In the genomic region with DNA sequence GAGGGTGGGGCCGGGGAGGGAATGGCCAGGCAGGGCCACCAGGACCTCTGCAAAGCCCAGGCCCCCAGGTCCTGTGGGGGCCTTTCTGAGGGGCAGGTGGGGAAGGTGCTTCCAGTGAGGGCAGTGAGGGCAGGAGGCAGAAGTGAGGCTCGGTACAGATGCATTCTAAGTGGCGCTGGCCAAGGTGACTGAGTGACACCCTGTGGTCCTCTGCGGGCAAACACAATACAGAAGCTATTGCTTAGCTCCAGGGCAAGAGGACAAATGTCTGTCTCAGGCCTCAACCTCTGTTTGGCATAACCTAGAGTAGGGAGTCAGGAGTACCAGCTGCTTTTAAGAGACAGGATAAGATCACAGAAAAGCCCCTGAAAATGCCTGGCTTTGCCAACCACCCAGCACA, we compare ENCODE assay signal across 25 cellular contexts. TPM values are rescaled to one million over a fixed set of nuclear protein-coding genes. Genes with fewer than 3 reads are reported as not detected.
"Had no signal": no experiment of that assay in that cellular context is flagged by ENCODE, and none has a peak within 500 bp of the region (broad histone marks: within the 10 kb centered on the region; RNA-seq: fewer than 3 reads in every experiment).

No MANE protein-coding gene starts in this region.

- DNase-seq: cortex of kidney; dorsolateral prefrontal cortex; effector CD8-positive, alpha-beta T cell; heart right ventricle; hypothalamus; kidney glomerular epithelial cell; mammary epithelial cell; naive thymus-derived CD8-positive, alpha-beta T cell; nucleus accumbens; ovary; small intestine; stimulated activated CD4-positive, alpha-beta T cell treated with anti-CD3 and anti-CD28 coated beads, Interleukin-12 subunit alpha, Interleukin-12 subunit beta, amount 100 ng/mL, for 4 hours; stimulated activated naive CD4-positive, alpha-beta T cell; stomach; substantia nigra; transverse colon had no signal

- ATAC-seq: esophagus mucosa; heart right ventricle; left lobe of liver; naive thymus-derived CD8-positive, alpha-beta T cell; right cardiac atrium had no signal

- H3K9me3 ChIP-seq: heart right ventricle, ovary, stomach, thoracic aorta, transverse colon had no signal

- H3K27ac ChIP-seq: heart right ventricle, ovary, stomach, thoracic aorta, transverse colon had no signal

- H3K4me1 ChIP-seq: heart right ventricle, transverse colon had no signal

- H3K27me3 ChIP-seq: dorsolateral prefrontal cortex, ovary, transverse colon had no signal

- H3K4me3 ChIP-seq: dorsolateral prefrontal cortex, heart right ventricle, ovary, stomach, thoracic aorta, transverse colon had no signal

- H3K36me3 ChIP-seq: heart right ventricle, ovary, thoracic aorta, transverse colon had no signal

- FAIRE-seq: endometrium, frontal cortex, islet of Langerhans, small intestine had no signal

RNA-seq across cellular contexts. Expression of gene B3GAT1, which starts 31.3 kb away (rescaled TPM):
- total RNA-seq: glomerular endothelial cell had no signal
- polyA plus RNA-seq: fibroblast of lung; naive thymus-derived CD8-positive, alpha-beta T cell had no signal
